In genomic region chr1:17502326-17502778, GRCh38 we compare ENCODE assay signal across 8 cellular contexts. TPM values are rescaled to one million over a fixed set of nuclear protein-coding genes. Genes with fewer than 3 reads are reported as not detected.
DNase-seq lines count a peak whose midpoint lies in the region; ATAC-seq and TF ChIP-seq lines count a peak whose summit lies in the region.

No MANE protein-coding gene starts in this region.

- H3K36me3 Mint-ChIP-seq in immature natural killer cell = no peaks in the 10 kb centered on the region

- H3K9ac ChIP-seq in SU-DHL-6 (ENCODE audit: low read length) (no peak overlapping the region), skeletal muscle tissue (ENCODE audit: low read depth in 1 of 3, low read length in 3 of 3) (peak overlapping the region in 2 of 3 donors; percentile 20 to 33)

- H3K79me2 ChIP-seq in SU-DHL-6 (ENCODE audit: insufficient read depth, low read length) = no peaks in the 10 kb centered on the region

- H3K4me1 ChIP-seq in skeletal muscle tissue (ENCODE audit: control insufficient read depth in 3 of 3, insufficient read depth in 3 of 3, low read length in 3 of 3) = peaks cover 7 to 11% (median 9%) of the 10 kb centered on the region in 3 donors

- TF ChIP-seq CTCF in SU-DHL-6 (IDR thresholded peaks at IDR 0.05; ENCODE audit: insufficient read depth, low read length, poor library complexity, severe bottlenecking) = peak; percentile 89

- no peaks in the 10 kb centered on the region for H3K4me1 Mint-ChIP-seq in immature natural killer cell

- ATAC-seq in HG03521 (IDR thresholded peaks at IDR 0.05; ENCODE audit: unreplicated experiment) = no peak

- no peaks in the 10 kb centered on the region for H3F3A ChIP-seq in SU-DHL-6 (ENCODE audit: insufficient read depth)

- peaks cover 0 to 11% (median 8%) of the 10 kb centered on the region in 3 donors for H3K27me3 Mint-ChIP-seq in immature natural killer cell (ENCODE audit: low read depth in 3 of 3)

- H3K27ac Mint-ChIP-seq in immature natural killer cell = no peak overlapping the region

- no peaks in the 10 kb centered on the region for H3K9me2 ChIP-seq in SU-DHL-6 (replicated peaks; ENCODE audit: insufficient read depth, low read length)

- H3K27me3 ChIP-seq in SU-DHL-6 (ENCODE audit: low read length) (no peaks in the 10 kb centered on the region), skeletal muscle tissue (ENCODE audit: control insufficient read depth in 3 of 3, insufficient read depth in 3 of 3, low read length in 3 of 3) (no peaks in the 10 kb centered on the region)

- H3K27ac ChIP-seq in SU-DHL-6 (ENCODE audit: low read depth, low read length) = no peak overlapping the region
- peak overlapping the region; percentile 14 for H3K27ac ChIP-seq in skeletal muscle tissue (ENCODE audit: low read depth, low read length)

- no peak overlapping the region for H3K4me2 ChIP-seq in SU-DHL-6 (ENCODE audit: low read depth, low read length, poor library complexity, severe bottlenecking)

- no peak overlapping the region for H2AFZ ChIP-seq in SU-DHL-6 (ENCODE audit: low read depth, low read length, severe bottlenecking)

- DNase-seq in NCI-H1417 (lab: John Stamatoyannopoulos, UW) = peak; percentile 65 to 93 (median 80)
- no peak for DNase-seq in NCI-H1417 treated with DMSO at 0.1 percent for 48 hours (lab: John Stamatoyannopoulos, UW)
- peak; percentile 86 for DNase-seq in NCI-H1092 (lab: John Stamatoyannopoulos, UW)
- peak; percentile 67 for DNase-seq in brain pericyte (ENCODE audit: low read depth, low spot score)
- DNase-seq in immature natural killer cell = peak in 2 of 3 donors; percentile 6 to 16

- no peak overlapping the region for H3K4me3 Mint-ChIP-seq in immature natural killer cell

- H3K9me3 Mint-ChIP-seq in immature natural killer cell = no peaks in the 10 kb centered on the region

- no peaks in the 10 kb centered on the region for H3K9me3 ChIP-seq in SU-DHL-6 (ENCODE audit: insufficient read depth, low read length)
- no peaks in the 10 kb centered on the region for H3K9me3 ChIP-seq in skeletal muscle tissue (ENCODE audit: control insufficient read depth in 3 of 3, low read length in 3 of 3)

- no peak overlapping the region for H3K4me3 ChIP-seq in SU-DHL-6 (ENCODE audit: insufficient read depth, low read length, poor library complexity, severe bottlenecking)
- H3K4me3 ChIP-seq in skeletal muscle tissue (ENCODE audit: low read length in 3 of 3) = peak overlapping the region in 1 of 3 donors; percentile 6

- H4K20me1 ChIP-seq in SU-DHL-6 (ENCODE audit: low read depth, low read length) = no peaks in the 10 kb centered on the region

- no peaks in the 10 kb centered on the region for H3K36me3 ChIP-seq in SU-DHL-6 (ENCODE audit: low read length)
- H3K36me3 ChIP-seq in skeletal muscle tissue (ENCODE audit: control insufficient read depth in 3 of 3, insufficient read depth in 3 of 3, low read length in 3 of 3) = no peaks in the 10 kb centered on the region

RNA-seq across cellular contexts. Expression of gene ARHGEF10L, which starts 37.1 kb away (rescaled TPM):
- polyA plus RNA-seq in immature natural killer cell = under 1 TPM in 2 of 3 donors, not detected in 1; 0.17 to 0.20 TPM
- 16.7 TPM for total RNA-seq in skeletal muscle tissue
